8 cellular contexts compared by ENCODE assay signal in the genomic region with DNA sequence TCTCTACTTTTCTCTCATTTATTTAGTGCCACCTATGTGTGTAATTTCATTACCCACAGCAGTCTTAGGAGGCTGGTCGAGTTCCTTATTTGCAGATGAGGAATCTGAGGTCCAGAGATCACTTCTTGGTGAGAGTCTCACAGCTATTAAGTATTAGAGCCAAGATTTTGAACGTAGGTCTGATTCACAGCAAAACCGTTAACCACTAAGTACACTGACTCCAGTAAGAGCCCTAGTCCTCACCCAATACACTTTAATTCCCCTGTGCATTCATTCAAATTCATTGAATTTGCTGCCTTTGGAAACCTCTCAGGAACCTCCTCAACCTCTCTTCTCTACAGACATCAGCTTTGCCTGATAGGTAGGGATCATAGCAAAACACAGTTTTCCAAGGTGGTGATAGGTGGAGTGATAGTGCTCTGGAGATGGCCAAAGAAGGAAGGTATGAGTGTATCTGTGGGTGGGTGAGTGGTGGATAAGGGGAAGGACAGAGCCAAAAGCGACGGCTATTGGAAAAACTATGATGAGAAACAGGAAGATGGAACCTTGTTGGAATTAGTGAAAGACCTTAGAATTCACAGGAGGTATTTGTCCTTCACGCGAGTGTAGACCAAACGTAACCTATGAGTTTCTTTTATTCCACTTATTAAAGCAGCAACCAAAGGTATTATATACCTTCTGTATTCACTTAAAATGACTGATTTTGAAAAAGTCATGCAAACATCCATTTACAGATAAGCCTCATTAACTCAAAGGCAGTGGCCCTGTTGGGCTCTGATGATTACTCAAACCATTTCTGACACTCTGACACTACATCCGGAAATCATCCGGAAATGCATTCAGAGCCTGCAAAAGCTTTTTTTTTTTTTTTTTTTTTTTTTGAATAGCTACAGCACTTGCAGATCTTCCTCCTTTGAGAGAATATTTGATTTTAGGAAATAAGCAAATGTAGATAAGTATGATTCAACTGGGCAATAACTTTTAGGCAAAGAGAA. TPM values are rescaled to one million over a fixed set of nuclear protein-coding genes. Genes with fewer than 3 reads are reported as not detected.
DNase-seq lines count a peak whose midpoint lies in the region; ATAC-seq and TF ChIP-seq lines count a peak whose summit lies in the region.

No MANE protein-coding gene starts in this region.

- no peaks in the 10 kb centered on the region for H3K9me3 Mint-ChIP-seq in activated CD4-positive, alpha-beta T cell treated with anti-CD3 and anti-CD28 coated beads, Interleukin-2, amount 10 ng/mL, durations not matched to agents 7 days and 5 days
- H3K9me3 Mint-ChIP-seq in progenitor cell of endocrine pancreas (ENCODE audit: low read depth) = peaks cover 16% of the 10 kb centered on the region

- peak; percentile 4 for DNase-seq in stimulated activated CD8-positive, alpha-beta memory T cell treated with anti-CD3 and anti-CD28 coated beads, Interleukin-12 subunit alpha, Interleukin-12 subunit beta, amount 100 ng/mL, for 1 hour (ENCODE audit: low read depth)
- no peak for DNase-seq in stimulated activated CD8-positive, alpha-beta memory T cell treated with anti-CD3 and anti-CD28 coated beads, Interleukin-4, amount 100 ng/mL, for 48 hours
- DNase-seq in activated CD4-positive, alpha-beta T cell treated with anti-CD3 and anti-CD28 coated beads, Interleukin-2, amount 10 ng/mL, durations not matched to agents 7 days and 5 days = peak; percentile 41
- no peak for DNase-seq in stimulated activated naive CD8-positive, alpha-beta T cell treated with anti-CD3 and anti-CD28 coated beads, Interleukin-15, Interleukin-2, amounts not matched to agents 100 U/mL and 50 U/mL, for 24 hours
- DNase-seq in mucosa of descending colon (no peak), progenitor cell of endocrine pancreas (ENCODE audit: low spot score, unreplicated experiment) (no peak), LoVo (ENCODE audit: low spot score) (no peak)

- no peaks in the 10 kb centered on the region for H3K27me3 Mint-ChIP-seq in activated CD4-positive, alpha-beta T cell treated with anti-CD3 and anti-CD28 coated beads, Interleukin-2, amount 10 ng/mL, durations not matched to agents 7 days and 5 days
- H3K27me3 Mint-ChIP-seq in progenitor cell of endocrine pancreas = no peaks in the 10 kb centered on the region

- peak overlapping the region; percentile 47 for H3K4me3 Mint-ChIP-seq in activated CD4-positive, alpha-beta T cell treated with anti-CD3 and anti-CD28 coated beads, Interleukin-2, amount 10 ng/mL, durations not matched to agents 7 days and 5 days
- no peak overlapping the region for H3K4me3 Mint-ChIP-seq in progenitor cell of endocrine pancreas (ENCODE audit: low read depth)

- intact Hi-C loops in mucosa of descending colon (cut with DNase I, micrococcal nuclease) = no loop called here

- H3K36me3 Mint-ChIP-seq in activated CD4-positive, alpha-beta T cell treated with anti-CD3 and anti-CD28 coated beads, Interleukin-2, amount 10 ng/mL, durations not matched to agents 7 days and 5 days (ENCODE audit: low read depth) = peaks cover 1% of the 10 kb centered on the region
- H3K36me3 Mint-ChIP-seq in progenitor cell of endocrine pancreas (ENCODE audit: insufficient read depth) = no peaks in the 10 kb centered on the region

- H3K4me1 ChIP-seq in mucosa of descending colon (ENCODE audit: low read depth) = peaks cover 4% of the 10 kb centered on the region

- CTCF ChIA-PET in activated CD4-positive, alpha-beta T cell treated with anti-CD3 and anti-CD28 coated beads, Interleukin-2, amount 10 ng/mL, durations not matched to agents 7 days and 5 days (lab: Charles Lee) = no interaction called here

- POLR2A ChIA-PET in activated CD4-positive, alpha-beta T cell treated with anti-CD3 and anti-CD28 coated beads, Interleukin-2, amount 10 ng/mL, durations not matched to agents 7 days and 5 days (lab: Charles Lee) = no interaction called here

- peaks cover 58% of the 10 kb centered on the region for H3K4me1 Mint-ChIP-seq in activated CD4-positive, alpha-beta T cell treated with anti-CD3 and anti-CD28 coated beads, Interleukin-2, amount 10 ng/mL, durations not matched to agents 7 days and 5 days
- peaks cover 34% of the 10 kb centered on the region for H3K4me1 Mint-ChIP-seq in progenitor cell of endocrine pancreas (ENCODE audit: low read depth)

- no peaks in the 10 kb centered on the region for H3K36me3 ChIP-seq in mucosa of descending colon (ENCODE audit: low read depth)

- TF ChIP-seq CTCF in mucosa of descending colon (IDR thresholded peaks at IDR 0.05) (no peak), progenitor cell of endocrine pancreas (IDR thresholded peaks at IDR 0.05; ENCODE audit: unreplicated experiment) (no peak)

- ATAC-seq in HG03097 (IDR thresholded peaks at IDR 0.05; ENCODE audit: low FRiP score, unreplicated experiment) = peak; percentile 70
- peak; percentile 74 for ATAC-seq in stimulated activated naive CD8-positive, alpha-beta T cell treated with anti-CD3 and anti-CD28 coated beads, Interleukin-15, Interleukin-2, amounts not matched to agents 100 U/mL and 50 U/mL, for 24 hours
- no peak for ATAC-seq in mucosa of descending colon

- H3K9me3 ChIP-seq in mucosa of descending colon = no peaks in the 10 kb centered on the region

- no peak overlapping the region for H3K4me3 ChIP-seq in mucosa of descending colon

- peak overlapping the region; percentile 78 for H3K27ac Mint-ChIP-seq in activated CD4-positive, alpha-beta T cell treated with anti-CD3 and anti-CD28 coated beads, Interleukin-2, amount 10 ng/mL, durations not matched to agents 7 days and 5 days
- H3K27ac Mint-ChIP-seq in progenitor cell of endocrine pancreas = no peak overlapping the region

RNA-seq across cellular contexts. Expression of a gene that starts 6.3 kb away (rescaled TPM):
- total RNA-seq in activated CD4-positive, alpha-beta T cell treated with anti-CD3 and anti-CD28 coated beads, Interleukin-2, amount 10 ng/mL, durations not matched to agents 7 days and 5 days = 10 to 100 TPM; 57.0 to 58.4 TPM
- total RNA-seq in mucosa of descending colon = 10 to 100 TPM; 42.1 to 56.9 (median 44.7) TPM
- 68.3 and 70.8 TPM in 2 replicates for total RNA-seq in progenitor cell of endocrine pancreas

Comparison
In these comparisons a context has a peak if more than half of its experiments do, and no peak if none do; other contexts are left out.
1. DNase-seq: peak in stimulated activated CD8-positive, alpha-beta memory T cell treated with anti-CD3 and anti-CD28 coated beads, Interleukin-12 subunit alpha, Interleukin-12 subunit beta, amount 100 ng/mL, for 1 hour (single experiment) and activated CD4-positive, alpha-beta T cell treated with anti-CD3 and anti-CD28 coated beads, Interleukin-2, amount 10 ng/mL, durations not matched to agents 7 days and 5 days (single experiment); none in stimulated activated CD8-positive, alpha-beta memory T cell treated with anti-CD3 and anti-CD28 coated beads, Interleukin-4, amount 100 ng/mL, for 48 hours (single experiment), stimulated activated naive CD8-positive, alpha-beta T cell treated with anti-CD3 and anti-CD28 coated beads, Interleukin-15, Interleukin-2, amounts not matched to agents 100 U/mL and 50 U/mL, for 24 hours (single experiment), mucosa of descending colon (0 of 3), progenitor cell of endocrine pancreas (single experiment) and LoVo (single experiment).